In genomic region chr7:13262929-13263530, GRCh38 we compare ENCODE assay signal across 8 cellular contexts.
DNase-seq lines count a peak whose midpoint lies in the region; ATAC-seq and TF ChIP-seq lines count a peak whose summit lies in the region.

No MANE protein-coding gene starts in this region.

- in situ Hi-C loops in gastrocnemius medialis (cut with MboI; ENCODE audit: low sequenced_read_pairs in 4 of 4) = loop anchor here (5.0 to 25.0 kb wide), 7 partner anchors 588 to 751 kb away; a partner anchor contains a TSS

- H3K36me3 ChIP-seq in cardiac muscle cell (no peaks in the 10 kb centered on the region), gastrocnemius medialis (no peaks in the 10 kb centered on the region)

- no peaks in the 10 kb centered on the region for H3K9me3 ChIP-seq in cardiac muscle cell (ENCODE audit: low read depth)
- no peaks in the 10 kb centered on the region for H3K9me3 ChIP-seq in gastrocnemius medialis

- no peak for TF ChIP-seq POLR2A in gastrocnemius medialis (IDR thresholded peaks at IDR 0.05)

- intact Hi-C loops in Right ventricle myocardium inferior (cut with DNase I) = loop anchor here (2.0 kb wide), 3 partner anchors 576 to 738 kb away; partner anchors contain the start of gene ARL4A
- intact Hi-C loops in gastrocnemius medialis (cut with DNase I; ENCODE audit: low total_unique reads) = loop anchor here (1.0 kb wide), 1 partner anchor 624 kb away; no protein-coding TSS in a partner anchor

- ATAC-seq in Right ventricle myocardium inferior (no peak), gastrocnemius medialis (no peak), GM21367 (IDR thresholded peaks at IDR 0.05; ENCODE audit: unreplicated experiment) (no peak)

- H3K27ac ChIP-seq in cardiac muscle cell (no peak overlapping the region), gastrocnemius medialis (no peak overlapping the region)

- DNase-seq in cardiac muscle cell (ENCODE audit: low read depth in 1 of 2, low spot score in 1 of 2) (peak; percentile 45 to 68), Right ventricle myocardium inferior (ENCODE audit: missing footprints) (no peak), M059J (ENCODE audit: low read depth) (peak; percentile 47), SW480 (ENCODE audit: low spot score) (peak; percentile 67), glomerular endothelial cell (ENCODE audit: extremely low read depth, low read depth, low spot score) (peak; percentile 50), gastrocnemius medialis (no peak)
- DNase-seq in activated CD8-positive, alpha-beta memory T cell treated with anti-CD3 and anti-CD28 coated beads, Interleukin-2, amount 50 U/mL, for 4 hours = no peak

- no peak overlapping the region for H3K4me3 ChIP-seq in cardiac muscle cell
- H3K4me3 ChIP-seq in gastrocnemius medialis = no peak overlapping the region

- TF ChIP-seq CTCF in cardiac muscle cell (IDR thresholded peaks at IDR 0.05; ENCODE audit: low read depth, low read length) = peak; percentile 48
- TF ChIP-seq CTCF in gastrocnemius medialis (IDR thresholded peaks at IDR 0.05 in 4 of 5, conservative IDR thresholded peaks at IDR 0.05 in 1 of 5) = peak; percentile 31 to 59 (median 44)

- H3K27me3 ChIP-seq in cardiac muscle cell = peaks cover 5% of the 10 kb centered on the region
- H3K27me3 ChIP-seq in gastrocnemius medialis = no peaks in the 10 kb centered on the region

- H3K4me1 ChIP-seq in cardiac muscle cell (ENCODE audit: low read depth) = no peaks in the 10 kb centered on the region
- no peaks in the 10 kb centered on the region for H3K4me1 ChIP-seq in gastrocnemius medialis

Comparison
In these comparisons a context has a peak if more than half of its experiments do, and no peak if none do; other contexts are left out.
1. DNase-seq: peak in cardiac muscle cell (2 of 2), M059J (single experiment), SW480 (single experiment) and glomerular endothelial cell (single experiment); none in Right ventricle myocardium inferior (single experiment), gastrocnemius medialis (0 of 2) and activated CD8-positive, alpha-beta memory T cell treated with anti-CD3 and anti-CD28 coated beads, Interleukin-2, amount 50 U/mL, for 4 hours (single experiment).